ENCODE assay signal across 13 cellular contexts in genomic region chr21:46423546-46424061, GRCh38. TPM values are rescaled to one million over a fixed set of nuclear protein-coding genes. Genes with fewer than 3 reads are reported as not detected.
DNase-seq lines count a peak whose midpoint lies in the region; ATAC-seq and TF ChIP-seq lines count a peak whose summit lies in the region.
"Had no signal": no experiment of that assay in that cellular context is flagged by ENCODE, and none has a peak within 500 bp of the region (broad histone marks: within the 10 kb centered on the region; RNA-seq: fewer than 3 reads in every experiment).

No MANE protein-coding gene starts in this region.

- no peak overlapping the region for H3K4ac ChIP-seq in H9 (ENCODE audit: low read depth, low read length)

- H2BK120ac ChIP-seq in H9 (ENCODE audit: low read depth, low read length, poor library complexity, severe bottlenecking): no peak overlapping the region

- peak overlapping the region; percentile 80 for H3K27ac Mint-ChIP-seq in T-helper 1 cell treated with Interleukin-12 subunit alpha and Interleukin-12 subunit beta and Interleukin-4 antibody, amounts not matched to agents 30 μg/mL and 1 μg/mL, for 36 hours
- H3K27ac Mint-ChIP-seq in H9: peak overlapping the region; percentile 28 to 93 (median 80); a peak in 3 of 7 replicates
- peak overlapping the region; percentile 100 for H3K27ac Mint-ChIP-seq in activated CD8-positive, alpha-beta T cell treated with anti-CD3 and anti-CD28 coated beads, Interleukin-2, amount 10 ng/mL, durations not matched to agents 7 days and 5 days
- H3K27ac Mint-ChIP-seq in naive thymus-derived CD4-positive, alpha-beta T cell: peak overlapping the region; percentile 65 to 98 (median 91)

- H3K27ac ChIP-seq in H9 (ENCODE audit: insufficient read length, low read depth, low read length): no peak overlapping the region
- peak overlapping the region; percentile 78 for H3K27ac ChIP-seq in naive thymus-derived CD4-positive, alpha-beta T cell (ENCODE audit: low read depth, low read length)
- H3K27ac ChIP-seq: A549, thoracic aorta had no signal

- H4K5ac ChIP-seq in H9 (ENCODE audit: insufficient read length, low read depth, low read length): no peak overlapping the region

- H3K9ac ChIP-seq in H9 (ENCODE audit: extremely low read depth, insufficient read length, low read length): no peak overlapping the region

- H4K8ac ChIP-seq in H9 (replicated peaks; ENCODE audit: insufficient read length, low read depth, low read length): no peak overlapping the region

- H2AFZ ChIP-seq in H9 (ENCODE audit: low read length): no peak overlapping the region

- H3K9me3 ChIP-seq in H9 (ENCODE audit: control insufficient read depth, low read depth, low read length): no peaks in the 10 kb centered on the region
- no peaks in the 10 kb centered on the region for H3K9me3 ChIP-seq in naive thymus-derived CD4-positive, alpha-beta T cell (ENCODE audit: control insufficient read depth in 2 of 3, low read length in 3 of 3)
- no peaks in the 10 kb centered on the region for H3K9me3 ChIP-seq in MG63
- H3K9me3 ChIP-seq: A549, thoracic aorta had no signal

- H3K27me3 ChIP-seq in H9 (ENCODE audit: insufficient read depth, low read length): no peaks in the 10 kb centered on the region
- no peaks in the 10 kb centered on the region for H3K27me3 ChIP-seq in naive thymus-derived CD4-positive, alpha-beta T cell (ENCODE audit: control insufficient read depth in 2 of 2, insufficient read depth in 2 of 2, low read length in 2 of 2)
- no peaks in the 10 kb centered on the region for H3K27me3 ChIP-seq in MG63

- no peak overlapping the region for H3K4me3 Mint-ChIP-seq in T-helper 1 cell treated with Interleukin-12 subunit alpha and Interleukin-12 subunit beta and Interleukin-4 antibody, amounts not matched to agents 30 μg/mL and 1 μg/mL, for 36 hours
- no peak overlapping the region for H3K4me3 Mint-ChIP-seq in H9
- peak overlapping the region; percentile 72 for H3K4me3 Mint-ChIP-seq in activated CD8-positive, alpha-beta T cell treated with anti-CD3 and anti-CD28 coated beads, Interleukin-2, amount 10 ng/mL, durations not matched to agents 7 days and 5 days
- H3K4me3 Mint-ChIP-seq in naive thymus-derived CD4-positive, alpha-beta T cell: peak overlapping the region in 9 of 10 donors; percentile 59 to 82 (median 72)

- no peaks in the 10 kb centered on the region for H3K4me1 ChIP-seq in H9 (ENCODE audit: insufficient read depth, low read length)
- peaks cover 8 to 34% of the 10 kb centered on the region in 2 donors for H3K4me1 ChIP-seq in naive thymus-derived CD4-positive, alpha-beta T cell (ENCODE audit: control insufficient read depth in 2 of 2, insufficient read depth in 2 of 2, low read length in 2 of 2)
- H3K4me1 ChIP-seq: A549 had no signal

- no peaks in the 10 kb centered on the region for H3K9me3 Mint-ChIP-seq in T-helper 1 cell treated with Interleukin-12 subunit alpha and Interleukin-12 subunit beta and Interleukin-4 antibody, amounts not matched to agents 30 μg/mL and 1 μg/mL, for 36 hours
- H3K9me3 Mint-ChIP-seq in H9: no peaks in the 10 kb centered on the region
- no peaks in the 10 kb centered on the region for H3K9me3 Mint-ChIP-seq in activated CD8-positive, alpha-beta T cell treated with anti-CD3 and anti-CD28 coated beads, Interleukin-2, amount 10 ng/mL, durations not matched to agents 7 days and 5 days (ENCODE audit: insufficient read depth)
- no peaks in the 10 kb centered on the region for H3K9me3 Mint-ChIP-seq in naive thymus-derived CD4-positive, alpha-beta T cell

- peaks cover 16% of the 10 kb centered on the region for H3K36me3 Mint-ChIP-seq in T-helper 1 cell treated with Interleukin-12 subunit alpha and Interleukin-12 subunit beta and Interleukin-4 antibody, amounts not matched to agents 30 μg/mL and 1 μg/mL, for 36 hours (ENCODE audit: low read depth)
- peaks cover 10 to 44% (median 41%) of the 10 kb centered on the region in 3 experiments; a peak in 6 of 7 replicates for H3K36me3 Mint-ChIP-seq in H9 (ENCODE audit: insufficient read depth in 1 of 3, low read depth in 3 of 3)
- peaks cover 42% of the 10 kb centered on the region for H3K36me3 Mint-ChIP-seq in activated CD8-positive, alpha-beta T cell treated with anti-CD3 and anti-CD28 coated beads, Interleukin-2, amount 10 ng/mL, durations not matched to agents 7 days and 5 days (ENCODE audit: low read depth)
- peaks cover 0 to 23% (median 7%) of the 10 kb centered on the region in 5 donors for H3K36me3 Mint-ChIP-seq in naive thymus-derived CD4-positive, alpha-beta T cell

- intact Hi-C loops in naive thymus-derived CD4-positive, alpha-beta T cell (cut with micrococcal nuclease): loop anchor here in 1 of 2 donors (1.0 to 10.0 kb wide), 3 partner anchors 35 to 139 kb away; partner anchors contain the start of genes DIP2A, MCM3AP and YBEY

- no peak overlapping the region for H2BK12ac ChIP-seq in H9 (ENCODE audit: insufficient read length, low read depth, low read length)

- no peak overlapping the region for H3K18ac ChIP-seq in H9 (ENCODE audit: insufficient read length, low read depth, low read length)

- H3K4me3 ChIP-seq in naive thymus-derived CD4-positive, alpha-beta T cell (ENCODE audit: low read length): no peak overlapping the region
- no peak overlapping the region for H3K4me3 ChIP-seq in MG63
- H3K4me3 ChIP-seq: A549, thoracic aorta had no signal

- no peak overlapping the region for H2BK20ac ChIP-seq in H9 (ENCODE audit: low read depth, low read length, poor library complexity, severe bottlenecking)

- H4K20me1 ChIP-seq in H9 (ENCODE audit: control insufficient read depth, insufficient read depth, insufficient read length): no peaks in the 10 kb centered on the region

- no peak overlapping the region for H3T11ph ChIP-seq in H9 (ENCODE audit: low read length)

- CTCF ChIA-PET in activated CD8-positive, alpha-beta T cell treated with anti-CD3 and anti-CD28 coated beads, Interleukin-2, amount 10 ng/mL, durations not matched to agents 7 days and 5 days (lab: Charles Lee): interaction anchor here (0.6 to 2.1 kb wide), 4 partner anchors 34 to 280 kb away, joined by 3 to 9 read pairs (median 4); no protein-coding TSS in a partner anchor
- CTCF ChIA-PET in naive thymus-derived CD4-positive, alpha-beta T cell (lab: Charles Lee): no interaction called here

- WGBS in H9 (ENCODE audit: extremely low coverage, insufficient read length, low lambda C conversion rate): no CpG with 5 or more reads among the region's 3 CpGs

- no peak for ATAC-seq in activated CD8-positive, alpha-beta T cell treated with anti-CD3 and anti-CD28 coated beads, Interleukin-2, amount 10 ng/mL, durations not matched to agents 7 days and 5 days
- no peak for ATAC-seq in naive thymus-derived CD4-positive, alpha-beta T cell
- ATAC-seq in omental fat pad (ENCODE audit: low FRiP score) (no peak), GM18517 (IDR thresholded peaks at IDR 0.05; ENCODE audit: unreplicated experiment) (no peak)

- no peak for TF ChIP-seq CTCF in H9 (conservative IDR thresholded peaks at IDR 0.05)
- no peak for TF ChIP-seq CTCF in omental fat pad (IDR thresholded peaks at IDR 0.05)

- peaks cover 0 to 35% (median 0%) of the 10 kb centered on the region in 3 experiments for H3K36me3 ChIP-seq in naive thymus-derived CD4-positive, alpha-beta T cell (ENCODE audit: control insufficient read depth in 2 of 3, insufficient read depth in 3 of 3, low read length in 3 of 3)
- peaks cover 77% of the 10 kb centered on the region for H3K36me3 ChIP-seq in MG63

- no peaks in the 10 kb centered on the region for H3K79me1 ChIP-seq in H9 (ENCODE audit: insufficient read depth, low read depth, low read length, poor library complexity, severe bottlenecking)

- no peak overlapping the region for H2BK15ac ChIP-seq in H9 (ENCODE audit: low read depth, low read length)

- no peaks in the 10 kb centered on the region for H3K23me2 ChIP-seq in H9 (ENCODE audit: insufficient read length, low read depth, low read length, poor library complexity, severe bottlenecking)

- DNase-seq in T-helper 1 cell (no peak), H9 (no peak), omental fat pad (ENCODE audit: low spot score) (no peak), MG63 (no peak)
- peak; percentile 30 for DNase-seq in activated CD8-positive, alpha-beta T cell treated with anti-CD3 and anti-CD28 coated beads, Interleukin-2, amount 10 ng/mL, durations not matched to agents 7 days and 5 days
- peak in 2 of 9 donors; percentile 31 for DNase-seq in naive thymus-derived CD4-positive, alpha-beta T cell
- DNase-seq: midbrain, NCI-H1048, NCI-H2227 treated with DMSO at 0.1 percent for 48 hours had no signal

- H3K27me3 Mint-ChIP-seq in T-helper 1 cell treated with Interleukin-12 subunit alpha and Interleukin-12 subunit beta and Interleukin-4 antibody, amounts not matched to agents 30 μg/mL and 1 μg/mL, for 36 hours (ENCODE audit: low read depth): no peaks in the 10 kb centered on the region
- H3K27me3 Mint-ChIP-seq in H9 (ENCODE audit: low read depth): no peaks in the 10 kb centered on the region
- no peaks in the 10 kb centered on the region for H3K27me3 Mint-ChIP-seq in activated CD8-positive, alpha-beta T cell treated with anti-CD3 and anti-CD28 coated beads, Interleukin-2, amount 10 ng/mL, durations not matched to agents 7 days and 5 days (ENCODE audit: low read depth)
- H3K27me3 Mint-ChIP-seq in naive thymus-derived CD4-positive, alpha-beta T cell: no peaks in the 10 kb centered on the region

- H3K56ac ChIP-seq in H9 (ENCODE audit: insufficient read length, low read depth, low read length): no peak overlapping the region

- no peak overlapping the region for H2AK5ac ChIP-seq in H9 (ENCODE audit: insufficient read length, low read length)

- no peak overlapping the region for H2BK5ac ChIP-seq in H9 (ENCODE audit: insufficient read length, low read length)

- no peak overlapping the region for H3K23ac ChIP-seq in H9 (ENCODE audit: insufficient read length, low read depth, low read length)

- H3K14ac ChIP-seq in H9 (ENCODE audit: insufficient read depth, low read length): no peak overlapping the region

- peaks cover 2% of the 10 kb centered on the region for H3K4me1 Mint-ChIP-seq in T-helper 1 cell treated with Interleukin-12 subunit alpha and Interleukin-12 subunit beta and Interleukin-4 antibody, amounts not matched to agents 30 μg/mL and 1 μg/mL, for 36 hours (ENCODE audit: low read depth)
- H3K4me1 Mint-ChIP-seq in H9: peaks cover 7 to 11% of the 10 kb centered on the region in 2 experiments; a peak in 3 of 4 replicates
- peaks cover 32% of the 10 kb centered on the region for H3K4me1 Mint-ChIP-seq in activated CD8-positive, alpha-beta T cell treated with anti-CD3 and anti-CD28 coated beads, Interleukin-2, amount 10 ng/mL, durations not matched to agents 7 days and 5 days (ENCODE audit: low read depth)
- H3K4me1 Mint-ChIP-seq in naive thymus-derived CD4-positive, alpha-beta T cell: peaks cover 5 to 40% (median 16%) of the 10 kb centered on the region in 7 donors

- H3K79me2 ChIP-seq in H9 (ENCODE audit: insufficient read depth, low read length): no peaks in the 10 kb centered on the region

- H3K4me2 ChIP-seq in H9 (ENCODE audit: insufficient read depth, insufficient read length, low read length): no peak overlapping the region
- H3K4me2 ChIP-seq: A549 had no signal

- POLR2A ChIA-PET in activated CD8-positive, alpha-beta T cell treated with anti-CD3 and anti-CD28 coated beads, Interleukin-2, amount 10 ng/mL, durations not matched to agents 7 days and 5 days (lab: Charles Lee): interaction anchor here (0.9 to 3.0 kb wide), 5 partner anchors 12 to 100 kb away, joined by 3 to 16 read pairs (median 5); partner anchors contain the start of gene C21orf58
- POLR2A ChIA-PET in naive thymus-derived CD4-positive, alpha-beta T cell (lab: Charles Lee): interaction anchor here (0.6 to 1.6 kb wide), 3 partner anchors 13 to 212 kb away, joined by 3 to 5 read pairs (median 4); partner anchors contain the start of genes DIP2A and PRMT2

- no peak overlapping the region for H4K91ac ChIP-seq in H9 (ENCODE audit: insufficient read length, low read depth, low read length)

RNA-seq across cellular contexts. Expression of gene DIP2A, which starts 35.1 kb away (rescaled TPM):
- 23.0 and 25.2 TPM in 2 replicates for total RNA-seq in H9 (2021)
- 10 to 100 TPM; 53.7 to 53.9 TPM for total RNA-seq in activated CD8-positive, alpha-beta T cell treated with anti-CD3 and anti-CD28 coated beads, Interleukin-2, amount 10 ng/mL, durations not matched to agents 7 days and 5 days
- 100 to 1,000 TPM in 4 of 5 experiments, 10 to 100 TPM in 1; 54.7 to 118 (median 108) TPM for total RNA-seq in naive thymus-derived CD4-positive, alpha-beta T cell
- polyA plus RNA-seq in naive thymus-derived CD4-positive, alpha-beta T cell: 10 to 100 TPM; 16.9 to 22.9 TPM
- total RNA-seq in omental fat pad: 10 to 100 TPM; 25.9 to 57.4 (median 33.3) TPM
- 15.9 and 32.1 TPM in 2 replicates for total RNA-seq in MG63 (2014; rRNA removed; shearing (Covaris generic); ENCODE audit: low replicate concordance)

Comparison
In these comparisons a context has a peak if more than half of its experiments do, and no peak if none do; other contexts are left out.
1. H3K4me3 Mint-ChIP-seq: peak in activated CD8-positive, alpha-beta T cell treated with anti-CD3 and anti-CD28 coated beads, Interleukin-2, amount 10 ng/mL, durations not matched to agents 7 days and 5 days (single experiment) and naive thymus-derived CD4-positive, alpha-beta T cell (9 of 10); none in T-helper 1 cell treated with Interleukin-12 subunit alpha and Interleukin-12 subunit beta and Interleukin-4 antibody, amounts not matched to agents 30 μg/mL and 1 μg/mL, for 36 hours (single experiment) and H9 (0 of 2).
2. Peak in every context shown above with its lines, with median percentiles within 50 percentile points of each other: H3K27ac Mint-ChIP-seq.